In the genomic region with DNA sequence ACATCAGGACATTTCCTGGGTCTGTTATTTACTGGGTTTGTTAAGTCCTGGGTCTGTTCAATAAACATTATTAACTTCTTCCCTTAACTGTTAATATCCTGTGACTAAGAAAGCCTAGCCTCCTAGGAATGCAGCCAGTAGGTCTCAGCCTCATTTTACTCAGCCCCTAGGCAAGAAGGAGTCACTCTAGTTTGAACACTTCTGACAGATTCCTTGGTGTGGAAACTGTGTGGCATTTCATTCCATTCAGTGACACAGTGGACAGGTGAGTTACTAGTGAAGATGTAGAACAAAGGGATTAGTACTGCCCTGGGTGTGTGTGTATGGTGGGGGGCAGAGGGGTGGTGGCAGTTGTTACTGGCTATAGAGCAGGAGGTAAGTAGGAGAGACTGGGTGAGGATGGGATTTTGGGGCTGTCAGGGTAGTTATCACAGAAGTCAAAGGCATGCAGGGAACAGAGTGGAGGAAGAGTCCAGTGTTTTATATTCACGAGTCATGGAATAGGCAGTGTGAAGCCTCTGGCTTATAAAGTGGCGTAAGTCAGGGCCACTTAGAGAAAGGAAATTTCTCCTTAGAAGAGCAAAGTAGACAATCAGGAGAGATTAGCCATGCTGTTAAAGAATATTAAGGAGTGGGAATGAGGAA, we compare ENCODE assay signal across 1 cellular context.
TF ChIP-seq lines count a peak whose summit lies in the region.

No MANE protein-coding gene starts in this region.

TF ChIP-seq in H1, 55 proteins besides CTCF, POLR2A, EP300 and RAD21:
- TF ChIP-seq JUND (IDR thresholded peaks at IDR 0.05; ENCODE audit: low read length) (no peak), KDM1A (IDR thresholded peaks at IDR 0.05; ENCODE audit: borderline replicate concordance, low read length) (no peak), SRF (IDR thresholded peaks at IDR 0.05; ENCODE audit: low read depth, low read length) (no peak), RFX5 (IDR thresholded peaks at IDR 0.05; ENCODE audit: borderline replicate concordance, low read depth, low read length) (no peak), SP2 (IDR thresholded peaks at IDR 0.05; ENCODE audit: low read length) (no peak), HDAC6 (IDR thresholded peaks at IDR 0.05; ENCODE audit: low read depth, low read length) (no peak), SUZ12 (IDR thresholded peaks at IDR 0.05; ENCODE audit: low read length) (no peak), SAP30 (IDR thresholded peaks at IDR 0.05; ENCODE audit: insufficient read depth, insufficient replicate concordance, low read length) (no peak), TCF12 (IDR thresholded peaks at IDR 0.05; ENCODE audit: low read depth, low read length) (no peak), PHF8 (conservative IDR thresholded peaks at IDR 0.05; ENCODE audit: low read depth, low read length) (no peak), RBBP5 (IDR thresholded peaks at IDR 0.05; ENCODE audit: borderline replicate concordance, low read depth, low read length) (no peak), TAF7 (optimal IDR thresholded peaks at IDR 0.05; ENCODE audit: borderline replicate concordance, low read depth, low read length) (no peak), CEBPB (IDR thresholded peaks at IDR 0.05; ENCODE audit: low read depth, low read length) (no peak), EZH2 (IDR thresholded peaks at IDR 0.05; ENCODE audit: low read depth, low read length, severe bottlenecking) (no peak), SIRT6 (IDR thresholded peaks at IDR 0.05; ENCODE audit: low read length) (no peak)
- TF ChIP-seq, protein P1, sequence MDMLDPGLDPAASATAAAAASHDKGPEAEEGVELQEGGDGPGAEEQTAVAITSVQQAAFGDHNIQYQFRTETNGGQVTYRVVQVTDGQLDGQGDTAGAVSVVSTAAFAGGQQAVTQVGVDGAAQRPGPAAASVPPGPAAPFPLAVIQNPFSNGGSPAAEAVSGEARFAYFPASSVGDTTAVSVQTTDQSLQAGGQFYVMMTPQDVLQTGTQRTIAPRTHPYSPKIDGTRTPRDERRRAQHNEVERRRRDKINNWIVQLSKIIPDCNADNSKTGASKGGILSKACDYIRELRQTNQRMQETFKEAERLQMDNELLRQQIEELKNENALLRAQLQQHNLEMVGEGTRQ (IDR thresholded peaks at IDR 0.05; ENCODE audit: low read length), result no peak
TF ChIP-seq in H1: peak in this region for 0.
